15 cellular contexts compared by ENCODE assay signal in the genomic region with DNA sequence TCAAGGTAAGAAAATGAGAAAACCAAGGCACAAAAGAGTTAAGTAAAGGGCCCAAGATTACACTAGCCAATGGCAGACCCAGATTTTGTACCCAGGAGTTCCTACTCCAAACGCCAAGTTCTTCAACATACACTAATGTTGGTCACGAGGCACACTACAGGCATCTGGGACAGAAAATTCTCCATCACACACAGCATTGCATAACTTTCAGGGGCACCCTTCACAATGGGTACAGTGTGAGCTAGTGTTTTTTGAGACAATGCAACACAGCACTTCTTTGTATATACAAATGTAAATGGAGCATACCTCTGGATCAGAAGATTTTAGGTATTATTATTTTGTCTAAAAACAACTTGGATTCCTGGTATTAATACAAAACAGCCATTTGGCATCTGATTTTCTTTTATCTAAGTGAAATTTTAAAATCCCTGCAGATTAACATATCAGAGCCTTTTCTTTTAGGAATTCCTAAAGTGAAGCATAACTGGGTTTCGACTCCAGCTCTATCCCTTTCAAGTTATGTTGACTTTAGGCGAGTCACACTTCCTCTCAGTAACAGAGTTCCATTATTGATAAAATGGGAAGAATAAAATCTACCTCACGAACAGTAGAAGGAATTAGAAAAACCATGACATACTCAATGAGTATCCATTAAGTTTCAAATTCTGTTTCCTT. TPM values are rescaled to one million over a fixed set of nuclear protein-coding genes. Genes with fewer than 3 reads are reported as not detected.
A peak's percentile ranks its signal among the peaks of the same experiment; 100 is the strongest.
DNase-seq lines count a peak whose midpoint lies in the region; ATAC-seq and TF ChIP-seq lines count a peak whose summit lies in the region.
"Had no signal": no experiment of that assay in that cellular context is flagged by ENCODE, and none has a peak within 500 bp of the region (broad histone marks: within the 10 kb centered on the region; RNA-seq: fewer than 3 reads in every experiment).

No MANE protein-coding gene starts in this region.

- POLR2A ChIA-PET in naive thymus-derived CD8-positive, alpha-beta T cell (lab: Charles Lee): no interaction called here

- no peak for TF ChIP-seq CTCF in CD14-positive monocyte (IDR thresholded peaks at IDR 0.05)

- peak; percentile 33 for DNase-seq in A172 (ENCODE audit: low spot score)
- DNase-seq in HCEC 1CT: peak; percentile 24
- peak; percentile 46 for DNase-seq in astrocyte of the hippocampus (ENCODE audit: low read depth, low spot score)
- peak; percentile 41 for DNase-seq in iris pigment epithelial cell (ENCODE audit: low read depth)
- DNase-seq in NCI-H2029 treated with DMSO at 0.1 percent for 48 hours (lab: John Stamatoyannopoulos, UW): no peak
- no peak for DNase-seq in CD14-positive monocyte (ENCODE audit: low spot score)
- DNase-seq in naive thymus-derived CD8-positive, alpha-beta T cell: no peak
- DNase-seq: activated CD4-positive, alpha-beta T cell treated with anti-CD3 and anti-CD28 coated beads, Interleukin-2, amount 50 U/mL, for 1 hour; aorta; hippocampal formation; tibial artery had no signal

- peaks cover 0 to 2% (median 0%) of the 10 kb centered on the region in 7 donors for H3K9me3 Mint-ChIP-seq in CD14-positive monocyte
- H3K9me3 Mint-ChIP-seq in naive thymus-derived CD8-positive, alpha-beta T cell: peaks cover 0 to 4% (median 0%) of the 10 kb centered on the region in 9 donors
- H3K9me3 Mint-ChIP-seq: activated T-helper 2 cell treated with anti-CD3 and anti-CD28 coated beads, Interferon-gamma antibody, Interleukin-2, Interleukin-4, amounts not matched to agents 10 μg/mL and 5 μg/mL and 100 μg/mL, durations not matched to agents 14 hours and 24 hours and 36 hours; T-helper 1 cell treated with Interleukin-12 subunit alpha and Interleukin-12 subunit beta and Interleukin-4 antibody, amounts not matched to agents 30 μg/mL and 1 μg/mL, for 36 hours had no signal

- ATAC-seq in naive thymus-derived CD8-positive, alpha-beta T cell: no peak
- no peak for ATAC-seq in GM21717 (IDR thresholded peaks at IDR 0.05; ENCODE audit: unreplicated experiment)

- no peaks in the 10 kb centered on the region for H3K27me3 Mint-ChIP-seq in CD14-positive monocyte (ENCODE audit: low read depth in 3 of 3)
- no peaks in the 10 kb centered on the region for H3K27me3 Mint-ChIP-seq in naive thymus-derived CD8-positive, alpha-beta T cell

- H3K36me3 Mint-ChIP-seq in CD14-positive monocyte: no peaks in the 10 kb centered on the region
- peaks cover 0 to 9% (median 0%) of the 10 kb centered on the region in 3 donors for H3K36me3 Mint-ChIP-seq in naive thymus-derived CD8-positive, alpha-beta T cell
- H3K36me3 Mint-ChIP-seq: memory B cell had no signal

- peak overlapping the region in 1 of 7 donors; percentile 28 for H3K27ac Mint-ChIP-seq in CD14-positive monocyte
- no peak overlapping the region for H3K27ac Mint-ChIP-seq in naive thymus-derived CD8-positive, alpha-beta T cell
- H3K27ac Mint-ChIP-seq: activated T-helper 2 cell treated with anti-CD3 and anti-CD28 coated beads, Interferon-gamma antibody, Interleukin-2, Interleukin-4, amounts not matched to agents 10 μg/mL and 5 μg/mL and 100 μg/mL, durations not matched to agents 14 hours and 24 hours and 36 hours; memory B cell; T-helper 1 cell treated with Interleukin-12 subunit alpha and Interleukin-12 subunit beta and Interleukin-4 antibody, amounts not matched to agents 30 μg/mL and 1 μg/mL, for 36 hours had no signal

- peaks cover 7% of the 10 kb centered on the region for H3K4me1 Mint-ChIP-seq in CD14-positive monocyte
- peaks cover 0 to 4% (median 4%) of the 10 kb centered on the region in 4 donors for H3K4me1 Mint-ChIP-seq in naive thymus-derived CD8-positive, alpha-beta T cell
- H3K4me1 Mint-ChIP-seq: memory B cell had no signal

- no peak overlapping the region for H3K4me3 Mint-ChIP-seq in CD14-positive monocyte
- no peak overlapping the region for H3K4me3 Mint-ChIP-seq in naive thymus-derived CD8-positive, alpha-beta T cell
- H3K4me3 Mint-ChIP-seq: memory B cell; T-helper 1 cell treated with Interleukin-12 subunit alpha and Interleukin-12 subunit beta and Interleukin-4 antibody, amounts not matched to agents 30 μg/mL and 1 μg/mL, for 36 hours had no signal

- intact Hi-C loops in CD14-positive monocyte (cut with micrococcal nuclease): no loop called here

RNA-seq across cellular contexts. Expression of a gene that starts 41.1 kb away (rescaled TPM):
- total RNA-seq in A172 (2014; rRNA removed; shearing (Covaris generic)): 22.6 and 31.1 TPM in 2 replicates
- not detected for polyA plus RNA-seq in CD14-positive monocyte
- 1 to 10 TPM; 1.8 to 2.1 TPM for total RNA-seq in naive thymus-derived CD8-positive, alpha-beta T cell
- 1 to 10 TPM in 1 of 3 donors, under 1 TPM in 2; 0.41 to 1.7 (median 0.59) TPM for polyA plus RNA-seq in naive thymus-derived CD8-positive, alpha-beta T cell

Comparison
In these comparisons a context has a peak if more than half of its experiments do, and no peak if none do; other contexts are left out.
1. DNase-seq: peak in A172 (single experiment), HCEC 1CT (single experiment), astrocyte of the hippocampus (single experiment) and iris pigment epithelial cell (single experiment); none in NCI-H2029 treated with DMSO at 0.1 percent for 48 hours (single experiment), CD14-positive monocyte (single experiment) and naive thymus-derived CD8-positive, alpha-beta T cell (0 of 10).